17 cellular contexts compared by ENCODE assay signal in the genomic region with DNA sequence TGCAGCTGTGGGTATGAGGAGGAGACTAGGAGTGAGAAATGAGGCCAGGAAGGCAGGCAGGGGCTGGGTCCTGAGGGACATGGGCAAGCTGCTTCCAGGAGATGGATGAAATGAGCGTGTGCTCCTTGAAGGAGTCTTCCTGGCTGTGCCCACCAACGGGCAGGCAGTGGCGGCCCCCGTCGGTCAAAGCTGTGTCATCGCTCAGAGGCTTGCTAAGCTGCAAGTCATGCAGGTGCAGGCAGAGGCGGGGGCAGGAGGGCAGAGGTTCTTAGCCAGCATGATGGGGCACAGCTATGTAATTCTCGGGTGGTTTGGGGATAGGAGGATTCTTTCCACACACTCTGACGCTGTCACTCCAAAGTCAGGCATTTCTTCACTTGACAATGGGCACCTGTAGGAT. TPM values are rescaled to one million over a fixed set of nuclear protein-coding genes. Genes with fewer than 3 reads are reported as not detected.
A peak's percentile ranks its signal among the peaks of the same experiment; 100 is the strongest.
DNase-seq lines count a peak whose midpoint lies in the region; ATAC-seq, FAIRE-seq and TF ChIP-seq lines count a peak whose summit lies in the region.
"Had no signal": no experiment of that assay in that cellular context is flagged by ENCODE, and none has a peak within 500 bp of the region (broad histone marks: within the 10 kb centered on the region; RNA-seq: fewer than 3 reads in every experiment).

No MANE protein-coding gene starts in this region.

- H3K9me1 ChIP-seq in IMR-90 (ENCODE audit: insufficient read depth, low read length), result peaks cover 10% of the 10 kb centered on the region; the same call in 1 of the 2 replicates

- H3K36me3 Mint-ChIP-seq in WTC11 (no peaks in the 10 kb centered on the region), memory B cell (no peaks in the 10 kb centered on the region)
- H3K36me3 Mint-ChIP-seq: brain had no signal

- H2AK5ac ChIP-seq in IMR-90 (ENCODE audit: low read depth, low read length), result 0 out of 2 replicates have a peak overlapping the region, but pooled peaks have one; percentile 4

- no peaks in the 10 kb centered on the region for H3K79me1 ChIP-seq in IMR-90 (ENCODE audit: low read depth in 1 of 2, low read length in 2 of 2)

- CTCF ChIA-PET in IMR-90 (lab: Yijun Ruan, JAX), result interaction anchor here (2.4 kb wide), 1 partner anchor 11 kb away, joined by 12 read pairs; no protein-coding TSS in a partner anchor
- CTCF ChIA-PET in WTC11 (lab: Charles Lee), result interaction anchor here (0.7 to 1.9 kb wide), 12 partner anchors 11 to 322 kb away, joined by 3 to 15 read pairs (median 3); a partner anchor contains a TSS

- H3K27ac Mint-ChIP-seq in WTC11, result no peak overlapping the region
- no peak overlapping the region for H3K27ac Mint-ChIP-seq in memory B cell
- H3K27ac Mint-ChIP-seq: activated naive CD4-positive, alpha-beta T cell treated with anti-CD3 and anti-CD28 coated beads for 36 hours; brain had no signal

- no peaks in the 10 kb centered on the region for H3K27me3 ChIP-seq in BLaER1
- H3K27me3 ChIP-seq in IMR-90 (ENCODE audit: control insufficient read depth, insufficient read depth, low read length), result no peaks in the 10 kb centered on the region
- no peaks in the 10 kb centered on the region for H3K27me3 ChIP-seq in gastrocnemius medialis
- H3K27me3 ChIP-seq: dorsolateral prefrontal cortex had no signal

- POLR2A ChIA-PET in IMR-90 (lab: Charles Lee; ENCODE audit: unreplicated experiment) (no interaction called here), WTC11 (lab: Charles Lee) (no interaction called here)

- TF ChIP-seq POLR2A in IMR-90 (IDR thresholded peaks at IDR 0.05; ENCODE audit: low read depth, low read length), result no peak
- no peak for TF ChIP-seq POLR2A in gastrocnemius medialis (IDR thresholded peaks at IDR 0.05)

- H3K14ac ChIP-seq in IMR-90 (replicated peaks; ENCODE audit: low read depth, low read length), result no peak overlapping the region

- peak overlapping the region; percentile 81 for H3K4me2 ChIP-seq in BLaER1
- H3K4me2 ChIP-seq in IMR-90 (ENCODE audit: low read depth, low read length), result no peak overlapping the region

- no peak overlapping the region for H4K91ac ChIP-seq in IMR-90 (ENCODE audit: insufficient read depth, low read depth, low read length)

- no peak overlapping the region for H4K5ac ChIP-seq in IMR-90 (ENCODE audit: low read depth, low read length)

- H2BK15ac ChIP-seq in IMR-90 (ENCODE audit: low read depth, low read length), result no peak overlapping the region

- H3K9ac ChIP-seq in BLaER1, result no peak overlapping the region
- no peak overlapping the region for H3K9ac ChIP-seq in IMR-90 (ENCODE audit: low read depth, low read length)
- no peak overlapping the region for H3K9ac ChIP-seq in kidney (ENCODE audit: low read length in 2 of 2)

- H4K8ac ChIP-seq in IMR-90 (ENCODE audit: low read depth in 2 of 2, low read length in 2 of 2), result no peak overlapping the region

- no peak for FAIRE-seq in kidney (lab: Jason Lieb, UNC)
- FAIRE-seq: A204.1 had no signal

- H2BK5ac ChIP-seq in IMR-90 (ENCODE audit: low read depth, low read length, poor library complexity, severe bottlenecking), result no peak overlapping the region

- H3K27me3 Mint-ChIP-seq in WTC11 (ENCODE audit: low read depth), result peaks cover 3% of the 10 kb centered on the region
- no peaks in the 10 kb centered on the region for H3K27me3 Mint-ChIP-seq in memory B cell

- H3K56ac ChIP-seq in IMR-90 (ENCODE audit: extremely low read depth, insufficient read depth, low read length), result no peak overlapping the region

- H3K4ac ChIP-seq in IMR-90 (ENCODE audit: low read depth, low read length), result 0 out of 2 replicates have a peak overlapping the region, but pooled peaks have one; percentile 22

- intact Hi-C loops in IMR-90 (cut with micrococcal nuclease) (no loop called here), gastrocnemius medialis (cut with DNase I; ENCODE audit: low total_unique reads) (no loop called here), kidney (cut with DNase I) (no loop called here)

- no peak overlapping the region for H2BK20ac ChIP-seq in IMR-90 (ENCODE audit: low read depth, low read length)

- H3K18ac ChIP-seq in IMR-90 (ENCODE audit: low read depth, low read length), result no peak overlapping the region

- ATAC-seq in IMR-90 (ENCODE audit: low read depth) (no peak), WTC11 (peak; percentile 71), memory B cell (ENCODE audit: low read depth) (no peak), gastrocnemius medialis (no peak), GM21360 (IDR thresholded peaks at IDR 0.05; ENCODE audit: unreplicated experiment) (no peak)
- ATAC-seq: right cardiac atrium had no signal

- H3K4me3 ChIP-seq in BLaER1, result no peak overlapping the region
- no peak overlapping the region for H3K4me3 ChIP-seq in IMR-90 (ENCODE audit: insufficient read depth, low read depth, low read length)
- H3K4me3 ChIP-seq in gastrocnemius medialis, result no peak overlapping the region
- H3K4me3 ChIP-seq in kidney (ENCODE audit: low read length in 2 of 2), result no peak overlapping the region
- H3K4me3 ChIP-seq: dorsolateral prefrontal cortex, lung had no signal

- H3K23ac ChIP-seq in IMR-90 (ENCODE audit: low read depth, low read length), result no peak overlapping the region

- no peak overlapping the region for H2BK120ac ChIP-seq in IMR-90 (ENCODE audit: low read depth, low read length)

- no peak overlapping the region for H2AK9ac ChIP-seq in IMR-90 (replicated peaks; ENCODE audit: low read depth, low read length, poor library complexity)

- in situ Hi-C loops in IMR-90 (cut with MboI; ENCODE audit: low sequenced_read_pairs) (loop anchor here (5.0 to 25.0 kb wide), 3 partner anchors 73 to 503 kb away; a partner anchor contains a TSS), gastrocnemius medialis (cut with MboI; ENCODE audit: low sequenced_read_pairs in 4 of 4) (loop anchor here in 1 of 4 donors (10.0 to 25.0 kb wide), 2 partner anchors 50 to 153 kb away; no protein-coding TSS in a partner anchor)

- dilution Hi-C loops in IMR-90 (cut with HindIII; ENCODE audit: low sequenced_read_pairs, unreplicated experiment), result no loop called here

- H3K27ac ChIP-seq in BLaER1 (0 out of 2 replicates have a peak overlapping the region, but pooled peaks have one; percentile 8), IMR-90 (ENCODE audit: insufficient read depth, low read length) (no peak overlapping the region), gastrocnemius medialis (no peak overlapping the region), kidney (ENCODE audit: low read depth in 2 of 2, low read length in 2 of 2) (no peak overlapping the region)
- H3K27ac ChIP-seq: dorsolateral prefrontal cortex had no signal

- no peaks in the 10 kb centered on the region for H3K4me1 Mint-ChIP-seq in WTC11
- H3K4me1 Mint-ChIP-seq in memory B cell, result peaks cover 45% of the 10 kb centered on the region

- TF ChIP-seq CTCF in IMR-90 (conservative IDR thresholded peaks at IDR 0.05; ENCODE audit: low read depth, low read length) (no peak), WTC11 (IDR thresholded peaks at IDR 0.05) (no peak), gastrocnemius medialis (IDR thresholded peaks at IDR 0.05 in 4 of 5, conservative IDR thresholded peaks at IDR 0.05 in 1 of 5) (no peak), kidney (IDR thresholded peaks at IDR 0.05; ENCODE audit: borderline replicate concordance, extremely low read depth, insufficient read depth) (no peak)

- H3K9me3 Mint-ChIP-seq in WTC11 (no peaks in the 10 kb centered on the region), memory B cell (no peaks in the 10 kb centered on the region)
- H3K9me3 Mint-ChIP-seq: activated naive CD4-positive, alpha-beta T cell treated with anti-CD3 and anti-CD28 coated beads for 36 hours had no signal

- H3K9me3 ChIP-seq in BLaER1 (no peaks in the 10 kb centered on the region), IMR-90 (ENCODE audit: control insufficient read depth, insufficient read depth, low read length) (no peaks in the 10 kb centered on the region), gastrocnemius medialis (no peaks in the 10 kb centered on the region), kidney (ENCODE audit: control insufficient read depth in 1 of 2, low read length in 2 of 2) (no peaks in the 10 kb centered on the region)

- H4K20me1 ChIP-seq in BLaER1, result no peaks in the 10 kb centered on the region
- H4K20me1 ChIP-seq in IMR-90 (ENCODE audit: insufficient read depth, low read length), result no peaks in the 10 kb centered on the region

- H3K4me1 ChIP-seq in BLaER1 (peaks cover 30% of the 10 kb centered on the region), IMR-90 (ENCODE audit: control insufficient read depth, insufficient read depth, low read length) (peaks cover 12% of the 10 kb centered on the region), gastrocnemius medialis (peaks cover 0 to 14% of the 10 kb centered on the region in 2 donors), kidney (ENCODE audit: control insufficient read depth in 1 of 2, insufficient read depth in 1 of 2, low read depth in 1 of 2, low read length in 2 of 2) (peaks cover 0 to 13% of the 10 kb centered on the region in 2 donors)

- no TSS peak for BruUV-seq in IMR-90 (replicated peaks; lab: Mats Ljungman, UMichigan)

- no peak for TF ChIP-seq RAD21 in IMR-90 (IDR thresholded peaks at IDR 0.05; ENCODE audit: low read length)

- no peaks in the 10 kb centered on the region for H3K36me3 ChIP-seq in BLaER1
- H3K36me3 ChIP-seq in IMR-90 (ENCODE audit: control insufficient read depth, insufficient read depth, low read length), result no peaks in the 10 kb centered on the region
- no peaks in the 10 kb centered on the region for H3K36me3 ChIP-seq in gastrocnemius medialis
- H3K36me3 ChIP-seq in kidney (ENCODE audit: control insufficient read depth in 1 of 2, insufficient read depth in 2 of 2, low read length in 2 of 2), result no peaks in the 10 kb centered on the region

- DNase-seq in IMR-90 (no peak), WTC11 (ENCODE audit: low spot score) (peak; percentile 55), memory B cell (ENCODE audit: low spot score in 2 of 2) (no peak), gastrocnemius medialis (no peak), LoVo (ENCODE audit: low spot score) (no peak), kidney (no peak)
- DNase-seq: activated naive CD4-positive, alpha-beta T cell treated with anti-CD3 and anti-CD28 coated beads for 36 hours; dorsolateral prefrontal cortex; NCI-H146; NCI-H446 treated with DMSO at 0.1 percent for 48 hours; stimulated activated CD4-positive, alpha-beta T cell treated with anti-CD3 and anti-CD28 coated beads, Interleukin-1b, Interleukin-23, amount 100 ng/mL, for 48 hours had no signal

- 47% methylated on average over 3 of the region's 9 CpGs; no CpG with 5 or more reads in 1 of the 2 experiments for WGBS in IMR-90 (ENCODE audit: extremely low coverage in 2 of 2, insufficient read length in 1 of 2), 2 experiments

- H2AFZ ChIP-seq in IMR-90 (replicated peaks; ENCODE audit: low read length, poor library complexity), result no peak overlapping the region

- H3K4me3 Mint-ChIP-seq in WTC11, result no peak overlapping the region
- peak overlapping the region; percentile 81 for H3K4me3 Mint-ChIP-seq in memory B cell
- H3K4me3 Mint-ChIP-seq: activated naive CD4-positive, alpha-beta T cell treated with anti-CD3 and anti-CD28 coated beads for 36 hours; brain had no signal

RNA-seq across cellular contexts. Expression of a gene that starts 12.5 kb away (rescaled TPM):
- total RNA-seq in IMR-90 (2012; rRNA removed) (10.6 and 12.2 TPM in 2 replicates), WTC11 (2021) (43.0 to 52.3 TPM (median 44.8 TPM) in 3 replicates), gastrocnemius medialis (10 to 100 TPM; 16.4 to 24.7 (median 16.8) TPM), kidney (45.2 TPM)
- polyA plus RNA-seq in IMR-90 (2012; rRNA removed) (17.8 and 18.5 TPM in 2 replicates), kidney (ENCODE audit: insufficient read depth, low read depth, low replicate concordance) (18.1 TPM)
- polyA plus RNA-seq in IMR-90 (2012; cell fraction: cytosol; rRNA removed), result 12.2 and 14.4 TPM in 2 replicates
- polyA plus RNA-seq in IMR-90 (2012; cell fraction: nucleus; rRNA removed; ENCODE audit: low replicate concordance), result 12.7 and 13.0 TPM in 2 replicates

RNA-seq across cellular contexts. Expression of a gene that starts 40.9 kb away (rescaled TPM):
- total RNA-seq in IMR-90 (2012; rRNA removed), result 16.1 and 17.6 TPM in 2 replicates
- 26.8 and 30.0 TPM in 2 replicates for polyA plus RNA-seq in IMR-90 (2012; rRNA removed)
- polyA plus RNA-seq in IMR-90 (2012; cell fraction: cytosol; rRNA removed), result 10.9 and 13.3 TPM in 2 replicates
- polyA plus RNA-seq in IMR-90 (2012; cell fraction: nucleus; rRNA removed; ENCODE audit: low replicate concordance), result 92.0 and 112 TPM in 2 replicates
- total RNA-seq in WTC11 (2021), result 35.6 to 41.2 TPM (median 38.8 TPM) in 3 replicates
- total RNA-seq in gastrocnemius medialis, result 1 to 10 TPM; 6.0 to 9.8 (median 8.1) TPM
- 99.4 TPM for total RNA-seq in kidney
- 5.0 TPM for polyA plus RNA-seq in kidney (ENCODE audit: insufficient read depth, low read depth, low replicate concordance)

RNA-seq across cellular contexts. Expression of a gene that starts 45.4 kb away (rescaled TPM):
- total RNA-seq in IMR-90 (2012; rRNA removed) (1.4 and 1.9 TPM in 2 replicates), WTC11 (2021) (0.50 to 1.3 TPM (median 0.72 TPM) in 3 replicates), gastrocnemius medialis (100 to 1,000 TPM in 1 of 4 donors, 10 to 100 TPM in 3; 57.8 to 114 (median 77.7) TPM), kidney (1.1 TPM)
- polyA plus RNA-seq in IMR-90 (2012; rRNA removed) (2.2 and 2.8 TPM in 2 replicates), kidney (ENCODE audit: insufficient read depth, low read depth, low replicate concordance) (5.9 TPM)
- 1.3 and 2.5 TPM in 2 replicates for polyA plus RNA-seq in IMR-90 (2012; cell fraction: cytosol; rRNA removed)
- 4.1 and 6.9 TPM in 2 replicates for polyA plus RNA-seq in IMR-90 (2012; cell fraction: nucleus; rRNA removed; ENCODE audit: low replicate concordance)

Comparison
In these comparisons a context has a peak if more than half of its experiments do, and no peak if none do; other contexts are left out.
1. RNA of a gene that starts 45.4 kb away (total RNA-seq): 57.8 to 114 TPM in gastrocnemius medialis; 1.4 to 1.9 TPM in IMR-90, 1.1 TPM in kidney (single experiment) and 0.50 to 1.3 TPM in WTC11; every median in the first group is over 10 times any median in the second.